ENCODE assay signal across 8 cellular contexts in genomic region chr14:20681348-20682126, GRCh38.
DNase-seq lines count a peak whose midpoint lies in the region; ATAC-seq and TF ChIP-seq lines count a peak whose summit lies in the region.

No MANE protein-coding gene starts in this region.

- TF ChIP-seq CTCF in AG09309 (IDR thresholded peaks at IDR 0.05; ENCODE audit: control insufficient read depth, insufficient read depth, low read depth, low read length, missing control alignments), result no peak

- ATAC-seq in GM18909 (IDR thresholded peaks at IDR 0.05; ENCODE audit: poor library complexity, unreplicated experiment), result peak; percentile 32

- peak overlapping the region; percentile 99 for H3K27ac ChIP-seq in substantia nigra (ENCODE audit: low read depth, low read length, poor library complexity, severe bottlenecking)

- DNase-seq in AG09309 (ENCODE audit: low read depth) (peak; percentile 45), HuH-7 (ENCODE audit: low spot score) (peak; percentile 37), SIG-M5 treated with dmso at 0.1 percent for 504 hours (lab: John Stamatoyannopoulos, UW; ENCODE audit: unreplicated experiment) (peak; percentile 82), globus pallidus (ENCODE audit: low spot score) (peak; percentile 81), nucleus accumbens (lab: John Stamatoyannopoulos, UW) (peak in 53 of 56 donors; percentile 21 to 89 (median 68)), substantia nigra (lab: John Stamatoyannopoulos, UW) (peak in 45 of 49 donors; percentile 11 to 86 (median 54))
- DNase-seq in activated gamma-delta T cell treated with anti-CD3 and anti-CD28 coated beads, Interleukin-2, amount 50 U/mL, for 16 hours (ENCODE audit: low read depth), result peak; percentile 80

- H3K4me3 ChIP-seq in AG09309 (ENCODE audit: control insufficient read depth, low read depth, low read length), result peak overlapping the region; percentile 93

Comparison
In these comparisons a context has a peak if more than half of its experiments do, and no peak if none do; other contexts are left out.
1. Peak in every context shown above with its lines: DNase-seq, ATAC-seq, H3K4me3 ChIP-seq and H3K27ac ChIP-seq.